Comparison of ENCODE assay signal across 10 cellular contexts in the genomic region with DNA sequence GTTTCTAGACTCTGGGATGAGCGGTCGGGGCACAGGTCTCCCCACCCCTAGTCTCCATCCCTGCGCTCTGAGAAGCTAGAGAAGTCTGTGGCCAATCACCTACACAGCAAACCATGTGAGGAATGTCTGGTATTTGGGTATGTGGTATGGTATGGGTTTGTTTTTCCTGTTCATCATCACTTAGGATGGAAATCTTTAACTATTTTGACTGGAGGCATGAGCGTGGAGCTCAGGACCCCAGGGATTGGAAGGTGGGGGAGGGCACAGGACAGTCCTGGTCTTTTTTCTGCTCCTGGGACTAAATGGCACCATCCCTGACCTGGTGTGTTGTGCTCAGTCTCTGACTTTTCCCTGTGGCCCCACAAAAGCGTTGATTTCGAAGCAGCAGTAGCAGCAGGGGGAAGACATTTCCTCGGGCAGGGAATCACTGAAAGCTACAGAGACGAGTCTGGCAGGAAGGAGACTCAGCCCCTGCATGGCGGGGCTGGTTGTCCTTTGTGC.
DNase-seq lines count a peak whose midpoint lies in the region; ATAC-seq, FAIRE-seq and TF ChIP-seq lines count a peak whose summit lies in the region.
"Had no signal": no experiment of that assay in that cellular context is flagged by ENCODE, and none has a peak within 500 bp of the region (broad histone marks: within the 10 kb centered on the region; RNA-seq: fewer than 3 reads in every experiment).

No MANE protein-coding gene starts in this region.

- BruUV-seq in A673 (replicated peaks; lab: Mats Ljungman, UMichigan): no TSS peak

- DNase-seq in A673 (ENCODE audit: low spot score) (peak; percentile 10), HTR-8/SVneo (ENCODE audit: insufficient read length, low spot score) (peak; percentile 80), bronchial epithelial cell (ENCODE audit: low read depth) (peak; percentile 59), kidney tubule cell (ENCODE audit: low spot score) (peak; percentile 98), Kasumi-1 (lab: John Stamatoyannopoulos, UW) (no peak), T-helper 2 cell (no peak)
- DNase-seq in activated T-cell treated with anti-CD3 and anti-CD28 coated beads, Interleukin-2, amount 50 U/mL, for 48 hours: no peak

- H3K4me3 ChIP-seq in A673 (ENCODE audit: low read depth, low read length, poor library complexity, severe bottlenecking) (no peak overlapping the region), bronchial epithelial cell (ENCODE audit: low read depth, low read length) (no peak overlapping the region)
- H3K4me3 ChIP-seq: BLaER1 had no signal

- POLR2A ChIA-PET in A673 (lab: Charles Lee; ENCODE audit: low non-redundant PET): no interaction called here

- intact Hi-C loops in A673 (cut with micrococcal nuclease; ENCODE audit: unreplicated experiment): no loop called here

- H3K27ac ChIP-seq in A673 (ENCODE audit: low read depth, low read length, poor library complexity, severe bottlenecking): no peak overlapping the region
- H3K27ac ChIP-seq: BLaER1, epithelial cell of prostate had no signal

- no peaks in the 10 kb centered on the region for H3K36me3 ChIP-seq in A673 (ENCODE audit: insufficient read depth, low read length, poor library complexity, severe bottlenecking)
- H3K36me3 ChIP-seq in bronchial epithelial cell (ENCODE audit: control insufficient read depth, insufficient read depth, low read length): no peaks in the 10 kb centered on the region
- H3K36me3 ChIP-seq: BLaER1 had no signal

- peak; percentile 49 for FAIRE-seq in HTR-8/SVneo (lab: Jason Lieb, UNC)
- FAIRE-seq in bronchial epithelial cell (lab: Jason Lieb, UNC): no peak

- TF ChIP-seq CTCF in A673 (conservative IDR thresholded peaks at IDR 0.05; ENCODE audit: low read depth, low read length) (no peak), bronchial epithelial cell (IDR thresholded peaks at IDR 0.05; ENCODE audit: insufficient read depth, low read length, severe bottlenecking) (no peak)

- CTCF ChIA-PET in A673 (lab: Charles Lee): no interaction called here

- ATAC-seq in HG02610 (IDR thresholded peaks at IDR 0.05; ENCODE audit: unreplicated experiment): no peak

- H3K9me3 ChIP-seq in A673 (ENCODE audit: low read depth, low read length, poor library complexity, severe bottlenecking): no peaks in the 10 kb centered on the region
- H3K9me3 ChIP-seq: BLaER1 had no signal

- H3K27me3 ChIP-seq in A673 (replicated peaks; ENCODE audit: insufficient read depth, low read depth, low read length, poor library complexity) (no peaks in the 10 kb centered on the region), bronchial epithelial cell (ENCODE audit: control insufficient read depth, insufficient read depth, low read length) (no peaks in the 10 kb centered on the region)
- H3K27me3 ChIP-seq: BLaER1 had no signal

- H3K4me1 ChIP-seq in A673 (ENCODE audit: insufficient read depth, low read length, poor library complexity, severe bottlenecking): no peaks in the 10 kb centered on the region
- H3K4me1 ChIP-seq: BLaER1 had no signal

Comparison
In these comparisons a context has a peak if more than half of its experiments do, and no peak if none do; other contexts are left out.
1. DNase-seq: peak in A673 (single experiment), HTR-8/SVneo (single experiment), bronchial epithelial cell (single experiment) and kidney tubule cell (single experiment); none in Kasumi-1 (0 of 2), T-helper 2 cell (0 of 5) and activated T-cell treated with anti-CD3 and anti-CD28 coated beads, Interleukin-2, amount 50 U/mL, for 48 hours (0 of 2).